In genomic region chr2:167293172-167293781, GRCh38 we compare ENCODE assay signal across 8 cellular contexts. TPM values are rescaled to one million over a fixed set of nuclear protein-coding genes. Genes with fewer than 3 reads are reported as not detected.
A peak's percentile ranks its signal among the peaks of the same experiment; 100 is the strongest.
DNase-seq lines count a peak whose midpoint lies in the region; TF ChIP-seq lines count a peak whose summit lies in the region.

No MANE protein-coding gene starts in this region.

- H3K27me3 ChIP-seq in GM23248 (replicated peaks; ENCODE audit: insufficient read depth) (peaks cover 10% of the 10 kb centered on the region; the same call in 1 of the 2 replicates), brain microvascular endothelial cell (replicated peaks) (no peaks in the 10 kb centered on the region), spleen (replicated peaks in 1 of 7) (peaks cover 0 to 81% (median 19%) of the 10 kb centered on the region in 7 donors)

- H3K36me3 ChIP-seq in GM23248 (ENCODE audit: low read depth) (no peaks in the 10 kb centered on the region), brain microvascular endothelial cell (replicated peaks) (no peaks in the 10 kb centered on the region), spleen (no peaks in the 10 kb centered on the region)

- DNase-seq in NCI-H1092 treated with DMSO at 0.1 percent for 48 hours (lab: John Stamatoyannopoulos, UW) (peak; percentile 19), NCI-H1092 (lab: John Stamatoyannopoulos, UW) (no peak), GM23248 (peak; percentile 49), NCI-H1105 treated with DMSO at 0.1 percent for 48 hours (lab: John Stamatoyannopoulos, UW) (peak; percentile 46), brain microvascular endothelial cell (peak; percentile 3), iris pigment epithelial cell (ENCODE audit: low read depth) (peak; percentile 30), spleen (no peak), middle frontal gyrus (ENCODE audit: extremely low spot score, low spot score) (no peak)

- intact Hi-C loops in spleen (cut with DNase I; ENCODE audit: low total_unique reads) = no loop called here

- no peak for TF ChIP-seq POLR2A in spleen (IDR thresholded peaks at IDR 0.05)

- H3K4me1 ChIP-seq in GM23248 (ENCODE audit: insufficient read depth) (no peaks in the 10 kb centered on the region), spleen (peaks cover 5 to 35% (median 21%) of the 10 kb centered on the region in 6 donors)

- TF ChIP-seq CTCF in brain microvascular endothelial cell (IDR thresholded peaks at IDR 0.05; ENCODE audit: low read depth, low read length, missing control alignments) (no peak), spleen (IDR thresholded peaks at IDR 0.05 in 8 of 11, conservative IDR thresholded peaks at IDR 0.05 in 3 of 11) (no peak)

- no peaks in the 10 kb centered on the region for H3K9me3 ChIP-seq in GM23248 (ENCODE audit: low read depth)
- no peaks in the 10 kb centered on the region for H3K9me3 ChIP-seq in spleen

- H3K9me2 ChIP-seq in GM23248 (ENCODE audit: insufficient read depth) = no peaks in the 10 kb centered on the region

- in situ Hi-C loops in GM23248 (cut with MboI) = loop anchor here (25.0 kb wide), 1 partner anchor 819 kb away; no protein-coding TSS in a partner anchor
- in situ Hi-C loops in brain microvascular endothelial cell (cut with HindIII; ENCODE audit: low pct_ligation_motif_present, low sequenced_read_pairs) = no loop called here

- H3K79me2 ChIP-seq in GM23248 (ENCODE audit: insufficient read depth) = no peaks in the 10 kb centered on the region

- no peak overlapping the region for H3K9ac ChIP-seq in GM23248

- peak overlapping the region; percentile 99 for H3K4me2 ChIP-seq in GM23248 (ENCODE audit: unreplicated experiment)

- no peak overlapping the region for H3K27ac ChIP-seq in GM23248
- H3K27ac ChIP-seq in brain microvascular endothelial cell = no peak overlapping the region
- peak overlapping the region in 6 of 8 donors; percentile 33 to 90 (median 85) for H3K27ac ChIP-seq in spleen

- H4K20me1 ChIP-seq in GM23248 (ENCODE audit: insufficient read depth) = no peaks in the 10 kb centered on the region

- 3% methylated on average over 37 to 57 of the region's 68 CpGs for WGBS in GM23248 (ENCODE audit: low coverage in 1 of 2, low lambda C conversion rate in 2 of 2, missing lambda C conversion rate in 2 of 2), 2 experiments
- 0 to 2% (median 1%) methylated on average over 39 to 68 of the region's 68 CpGs for WGBS in spleen, 5 donors

- peak overlapping the region; percentile 85 for H3K4me3 ChIP-seq in GM23248
- H3K4me3 ChIP-seq in brain microvascular endothelial cell (ENCODE audit: low read depth, low read length) = peak overlapping the region; percentile 66
- H3K4me3 ChIP-seq in spleen = peak overlapping the region; percentile 50 to 81 (median 59)

- peaks cover 5% of the 10 kb centered on the region; the same call in 1 of the 2 replicates for H3F3A ChIP-seq in GM23248 (ENCODE audit: insufficient read depth)

- peak overlapping the region; percentile 37 for H2AFZ ChIP-seq in GM23248

RNA-seq across cellular contexts. Expression of gene B3GALT1, which starts 0.5 kb away (rescaled TPM):
- not detected in 2 replicates for total RNA-seq in GM23248 (2014; rRNA removed; shearing (Covaris generic))
- not detected in 2 replicates for polyA plus RNA-seq in GM23248 (2016; fragmentation: Nextera tagmentation; extraction: Ambion mirVana)
- under 1 TPM; 0.25 to 0.91 (median 0.59) TPM for total RNA-seq in spleen
- polyA plus RNA-seq in spleen = under 1 TPM; 0.09 to 0.26 (median 0.11) TPM

Comparison
In these comparisons a context has a peak if more than half of its experiments do, and no peak if none do; other contexts are left out.
1. DNase-seq: peak in NCI-H1092 treated with DMSO at 0.1 percent for 48 hours (single experiment), GM23248 (single experiment), NCI-H1105 treated with DMSO at 0.1 percent for 48 hours (single experiment), brain microvascular endothelial cell (single experiment) and iris pigment epithelial cell (single experiment); none in NCI-H1092 (single experiment), spleen (single experiment) and middle frontal gyrus (single experiment).
2. H3K27ac ChIP-seq: peak in spleen (6 of 8); none in GM23248 (single experiment) and brain microvascular endothelial cell (single experiment).
3. Peak in every context shown above with its lines, with median percentiles within 50 percentile points of each other: H3K4me3 ChIP-seq.